Comparison of ENCODE assay signal across 2 cellular contexts in genomic region chr17:7169215-7169908, GRCh38.
TF ChIP-seq lines count a peak whose summit lies in the region.

No MANE protein-coding gene starts in this region.

TF ChIP-seq in K562, 482 proteins besides CTCF, POLR2A, EP300 and RAD21:
- TF ChIP-seq C11orf30 (IDR thresholded peaks at IDR 0.05; ENCODE audit: low read depth): peak; percentile 71; the same call in 1 of the 2 replicates
- peak; percentile 72 for TF ChIP-seq MAFG (tag; conservative IDR thresholded peaks at IDR 0.05)
- peak; percentile 82 for TF ChIP-seq ZNF316 (IDR thresholded peaks at IDR 0.05)
- TF ChIP-seq MAFK (IDR thresholded peaks at IDR 0.05; ENCODE audit: low read length): peak; percentile 33; the same call in 1 of the 2 replicates

TF ChIP-seq in HepG2, 621 proteins besides CTCF, POLR2A, EP300 and RAD21:
- 0 out of 4 replicates have a peak, but pooled peaks of 1 of the 2 experiments have one; percentile 1 for TF ChIP-seq MAFK (conservative IDR thresholded peaks at IDR 0.05 in 1 of 2, IDR thresholded peaks at IDR 0.05 in 1 of 2; ENCODE audit: low read length in 2 of 2)
- TF ChIP-seq, protein P1, sequence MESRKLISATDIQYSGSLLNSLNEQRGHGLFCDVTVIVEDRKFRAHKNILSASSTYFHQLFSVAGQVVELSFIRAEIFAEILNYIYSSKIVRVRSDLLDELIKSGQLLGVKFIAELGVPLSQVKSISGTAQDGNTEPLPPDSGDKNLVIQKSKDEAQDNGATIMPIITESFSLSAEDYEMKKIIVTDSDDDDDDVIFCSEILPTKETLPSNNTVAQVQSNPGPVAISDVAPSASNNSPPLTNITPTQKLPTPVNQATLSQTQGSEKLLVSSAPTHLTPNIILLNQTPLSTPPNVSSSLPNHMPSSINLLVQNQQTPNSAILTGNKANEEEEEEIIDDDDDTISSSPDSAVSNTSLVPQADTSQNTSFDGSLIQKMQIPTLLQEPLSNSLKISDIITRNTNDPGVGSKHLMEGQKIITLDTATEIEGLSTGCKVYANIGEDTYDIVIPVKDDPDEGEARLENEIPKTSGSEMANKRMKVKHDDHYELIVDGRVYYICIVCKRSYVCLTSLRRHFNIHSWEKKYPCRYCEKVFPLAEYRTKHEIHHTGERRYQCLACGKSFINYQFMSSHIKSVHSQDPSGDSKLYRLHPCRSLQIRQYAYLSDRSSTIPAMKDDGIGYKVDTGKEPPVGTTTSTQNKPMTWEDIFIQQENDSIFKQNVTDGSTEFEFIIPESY (CRISPR knock-in tag; IDR thresholded peaks at IDR 0.05): peak; percentile 84; the same call in 1 of the 2 replicates
